ENCODE assay signal across 29 cellular contexts in genomic region chr4:20062054-20062453, GRCh38.
"Had no signal": no experiment of that assay in that cellular context is flagged by ENCODE, and none has a peak within 500 bp of the region (broad histone marks: within the 10 kb centered on the region; RNA-seq: fewer than 3 reads in every experiment).

No MANE protein-coding gene starts in this region.

- H3K27me3 Mint-ChIP-seq: activated CD4-positive, alpha-beta memory T cell treated with anti-CD3 and anti-CD28 coated beads for 36 hours; activated CD4-positive, alpha-beta T cell treated with anti-CD3 and anti-CD28 coated beads, Interleukin-2, amount 10 ng/mL, durations not matched to agents 24 days and 14 days; activated T-cell treated with anti-CD3 and anti-CD28 coated beads, Interleukin-2, amount 50 U/mL, for 24 hours; progenitor cell of endocrine pancreas; stimulated activated naive B cell treated with anti-CD40 and anti-IgM and Interleukin-4, amounts not matched to agents 10 μg/mL and 1 μg/mL and 100 μg/mL, for 72 hours had no signal

- ATAC-seq: gastrocnemius medialis; left colon; natural killer cell; SK-N-SH treated with all-trans-retinoic acid at 6 μM for 48 hours; stimulated activated naive B cell treated with anti-CD40 and anti-IgM and Interleukin-4, amounts not matched to agents 10 μg/mL and 1 μg/mL and 100 μg/mL, for 72 hours had no signal

- H3K27ac Mint-ChIP-seq: activated CD4-positive, alpha-beta memory T cell treated with anti-CD3 and anti-CD28 coated beads for 36 hours; activated CD4-positive, alpha-beta T cell treated with anti-CD3 and anti-CD28 coated beads, Interleukin-2, amount 10 ng/mL, durations not matched to agents 24 days and 14 days; activated T-cell treated with anti-CD3 and anti-CD28 coated beads, Interleukin-2, amount 50 U/mL, for 24 hours; natural killer cell; progenitor cell of endocrine pancreas; stimulated activated naive B cell treated with anti-CD40 and anti-IgM and Interleukin-4, amounts not matched to agents 10 μg/mL and 1 μg/mL and 100 μg/mL, for 72 hours had no signal

- H3K4me3 Mint-ChIP-seq: activated CD4-positive, alpha-beta memory T cell treated with anti-CD3 and anti-CD28 coated beads for 36 hours; activated CD4-positive, alpha-beta T cell treated with anti-CD3 and anti-CD28 coated beads, Interleukin-2, amount 10 ng/mL, durations not matched to agents 24 days and 14 days; activated T-cell treated with anti-CD3 and anti-CD28 coated beads, Interleukin-2, amount 50 U/mL, for 24 hours; natural killer cell; stimulated activated naive B cell treated with anti-CD40 and anti-IgM and Interleukin-4, amounts not matched to agents 10 μg/mL and 1 μg/mL and 100 μg/mL, for 72 hours had no signal

- H3K36me3 Mint-ChIP-seq: activated CD4-positive, alpha-beta memory T cell treated with anti-CD3 and anti-CD28 coated beads for 36 hours; natural killer cell; stimulated activated naive B cell treated with anti-CD40 and anti-IgM and Interleukin-4, amounts not matched to agents 10 μg/mL and 1 μg/mL and 100 μg/mL, for 72 hours had no signal

- H3K9me3 ChIP-seq: breast epithelium, gastrocnemius medialis, sigmoid colon, stomach, thyroid gland, upper lobe of left lung, vagina had no signal

- H3K27ac ChIP-seq: breast epithelium, gastrocnemius medialis, sigmoid colon, thyroid gland, upper lobe of left lung, vagina had no signal

- H3K36me3 ChIP-seq: breast epithelium, gastrocnemius medialis, sigmoid colon, stomach, thyroid gland, upper lobe of left lung, vagina had no signal

- FAIRE-seq: colon had no signal

- H3K4me1 Mint-ChIP-seq: activated CD4-positive, alpha-beta T cell treated with anti-CD3 and anti-CD28 coated beads, Interleukin-2, amount 10 ng/mL, durations not matched to agents 24 days and 14 days; natural killer cell; stimulated activated naive B cell treated with anti-CD40 and anti-IgM and Interleukin-4, amounts not matched to agents 10 μg/mL and 1 μg/mL and 100 μg/mL, for 72 hours had no signal

- H3K27me3 ChIP-seq: breast epithelium, gastrocnemius medialis, sigmoid colon, stomach, thyroid gland, upper lobe of left lung, vagina had no signal

- DNase-seq: activated CD4-positive, alpha-beta memory T cell treated with anti-CD3 and anti-CD28 coated beads for 36 hours; activated CD4-positive, alpha-beta T cell treated with anti-CD3 and anti-CD28 coated beads, Interleukin-2, amount 10 ng/mL, durations not matched to agents 24 days and 14 days; activated CD4-positive, CD25-positive, alpha-beta regulatory T cell treated with anti-CD3 and anti-CD28 coated beads, Interleukin-2, amount 50 U/mL, for 72 hours; activated CD8-positive, alpha-beta memory T cell treated with anti-CD3 and anti-CD28 coated beads, Interleukin-2, amount 50 U/mL, for 4 hours; activated gamma-delta T cell treated with Interleukin-2 at 50 U/mL for 16 hours; activated naive CD4-positive, alpha-beta T cell treated with anti-CD3 and anti-CD28 coated beads, Interleukin-2, amount 50 U/mL, for 16 hours; activated T-cell treated with anti-CD3 and anti-CD28 coated beads, Interleukin-2, amount 50 U/mL, for 24 hours; amygdala; effector memory CD4-positive, alpha-beta T cell; erythroblast; gastrocnemius medialis; glutamatergic neuron; islet precursor cell; left colon; natural killer cell; retina; sigmoid colon; stimulated activated CD4-positive, alpha-beta T cell treated with anti-CD3 and anti-CD28 coated beads, Interleukin-15, amount 100 ng/mL, for 24 hours; stimulated activated CD4-positive, alpha-beta T cell treated with anti-CD3 and anti-CD28 coated beads, Interleukin-2, amount 100 ng/mL, for 24 hours; stimulated activated naive B cell treated with anti-CD40 and anti-IgM and Interleukin-4, amounts not matched to agents 10 μg/mL and 1 μg/mL and 100 μg/mL, for 72 hours; stomach; T-helper 2 cell; thyroid gland; upper lobe of left lung had no signal

- H3K4me3 ChIP-seq: breast epithelium, gastrocnemius medialis, sigmoid colon, stomach, thyroid gland, upper lobe of left lung, vagina had no signal

- H3K4me1 ChIP-seq: breast epithelium, gastrocnemius medialis, sigmoid colon, thyroid gland, upper lobe of left lung, vagina had no signal
